ENCODE assay signal across 1 cellular context in the genomic region with DNA sequence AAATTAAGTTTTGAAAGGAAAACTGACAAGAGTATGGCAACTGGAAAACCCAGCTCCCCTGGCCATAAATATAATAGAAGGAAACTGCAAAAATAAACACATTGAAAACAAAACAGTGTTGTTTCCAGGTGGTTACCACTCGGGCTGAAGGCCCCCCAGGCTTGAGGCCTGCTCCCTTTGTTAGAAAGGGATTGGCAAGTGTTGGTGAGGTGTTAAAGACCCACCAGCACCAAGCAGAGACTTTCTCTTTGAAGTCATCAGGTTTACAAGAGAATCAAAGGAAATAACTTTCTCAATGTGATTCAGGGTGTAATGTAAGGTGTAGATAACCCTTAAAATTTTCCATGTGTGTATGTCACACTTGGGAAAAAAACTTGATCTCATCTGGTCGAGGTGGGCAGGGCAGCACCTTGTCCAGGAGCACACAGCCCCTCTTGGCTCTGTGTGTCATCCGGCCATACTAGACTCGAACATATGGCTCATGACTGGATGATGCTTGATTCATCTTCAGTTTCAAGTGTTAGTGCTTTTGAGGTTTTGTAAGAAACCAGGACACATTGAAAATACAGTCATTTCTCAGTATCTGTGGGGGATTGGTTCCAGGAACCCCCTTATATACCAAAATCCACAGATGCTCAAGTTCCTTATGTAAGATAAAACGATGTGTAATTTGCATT.
TF ChIP-seq lines count a peak whose summit lies in the region.

No MANE protein-coding gene starts in this region.

TF ChIP-seq in SK-N-SH treated with all-trans-retinoic acid at 6 μM for 48 hours, 23 proteins besides CTCF, POLR2A, EP300 and RAD21 (continued from another document):
- TF ChIP-seq CSRNP3 (CRISPR knock-in tag; IDR thresholded peaks at IDR 0.05) (no peak), SNAI2 (CRISPR knock-in tag; IDR thresholded peaks at IDR 0.05) (no peak), ZFP30 (CRISPR knock-in tag; IDR thresholded peaks at IDR 0.05) (no peak)
